1 cellular context compared by ENCODE assay signal in the genomic region with DNA sequence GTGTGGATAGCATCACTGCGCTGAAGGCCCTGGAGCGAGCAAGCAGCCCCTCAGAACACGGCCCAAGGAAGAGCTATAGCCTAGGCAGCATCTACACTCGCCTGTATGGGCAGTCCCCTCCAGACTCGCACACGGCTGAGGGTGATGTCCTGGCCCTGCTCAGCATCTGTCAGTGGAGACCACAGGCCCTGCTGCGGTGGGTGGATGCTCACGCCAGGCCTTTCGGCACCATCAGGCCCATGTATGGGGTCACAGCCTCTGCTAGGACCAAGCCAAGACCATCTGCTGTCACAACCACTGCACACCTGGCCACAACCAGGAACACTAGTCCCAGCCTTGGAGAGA.
TF ChIP-seq lines count a peak whose summit lies in the region.

No MANE protein-coding gene starts in this region.

TF ChIP-seq in A549, 52 proteins besides CTCF, POLR2A, EP300 and RAD21 (continued from another document):
- TF ChIP-seq, protein P1, sequence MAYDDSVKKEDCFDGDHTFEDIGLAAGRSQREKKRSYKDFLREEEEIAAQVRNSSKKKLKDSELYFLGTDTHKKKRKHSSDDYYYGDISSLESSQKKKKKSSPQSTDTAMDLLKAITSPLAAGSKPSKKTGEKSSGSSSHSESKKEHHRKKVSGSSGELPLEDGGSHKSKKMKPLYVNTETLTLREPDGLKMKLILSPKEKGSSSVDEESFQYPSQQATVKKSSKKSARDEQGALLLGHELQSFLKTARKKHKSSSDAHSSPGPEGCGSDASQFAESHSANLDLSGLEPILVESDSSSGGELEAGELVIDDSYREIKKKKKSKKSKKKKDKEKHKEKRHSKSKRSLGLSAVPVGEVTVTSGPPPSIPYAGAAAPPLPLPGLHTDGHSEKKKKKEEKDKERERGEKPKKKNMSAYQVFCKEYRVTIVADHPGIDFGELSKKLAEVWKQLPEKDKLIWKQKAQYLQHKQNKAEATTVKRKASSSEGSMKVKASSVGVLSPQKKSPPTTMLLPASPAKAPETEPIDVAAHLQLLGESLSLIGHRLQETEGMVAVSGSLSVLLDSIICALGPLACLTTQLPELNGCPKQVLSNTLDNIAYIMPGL (CRISPR knock-in tag; IDR thresholded peaks at IDR 0.05; ENCODE audit: borderline replicate concordance), result no peak
- TF ChIP-seq HES2 (IDR thresholded peaks at IDR 0.05), result no peak
- TF ChIP-seq RARB (CRISPR knock-in tag; IDR thresholded peaks at IDR 0.05), result no peak
- TF ChIP-seq ELK1 (IDR thresholded peaks at IDR 0.05; ENCODE audit: low read depth, low read length), result no peak
- TF ChIP-seq JUN (IDR thresholded peaks at IDR 0.05), result no peak
- TF ChIP-seq, protein P2, sequence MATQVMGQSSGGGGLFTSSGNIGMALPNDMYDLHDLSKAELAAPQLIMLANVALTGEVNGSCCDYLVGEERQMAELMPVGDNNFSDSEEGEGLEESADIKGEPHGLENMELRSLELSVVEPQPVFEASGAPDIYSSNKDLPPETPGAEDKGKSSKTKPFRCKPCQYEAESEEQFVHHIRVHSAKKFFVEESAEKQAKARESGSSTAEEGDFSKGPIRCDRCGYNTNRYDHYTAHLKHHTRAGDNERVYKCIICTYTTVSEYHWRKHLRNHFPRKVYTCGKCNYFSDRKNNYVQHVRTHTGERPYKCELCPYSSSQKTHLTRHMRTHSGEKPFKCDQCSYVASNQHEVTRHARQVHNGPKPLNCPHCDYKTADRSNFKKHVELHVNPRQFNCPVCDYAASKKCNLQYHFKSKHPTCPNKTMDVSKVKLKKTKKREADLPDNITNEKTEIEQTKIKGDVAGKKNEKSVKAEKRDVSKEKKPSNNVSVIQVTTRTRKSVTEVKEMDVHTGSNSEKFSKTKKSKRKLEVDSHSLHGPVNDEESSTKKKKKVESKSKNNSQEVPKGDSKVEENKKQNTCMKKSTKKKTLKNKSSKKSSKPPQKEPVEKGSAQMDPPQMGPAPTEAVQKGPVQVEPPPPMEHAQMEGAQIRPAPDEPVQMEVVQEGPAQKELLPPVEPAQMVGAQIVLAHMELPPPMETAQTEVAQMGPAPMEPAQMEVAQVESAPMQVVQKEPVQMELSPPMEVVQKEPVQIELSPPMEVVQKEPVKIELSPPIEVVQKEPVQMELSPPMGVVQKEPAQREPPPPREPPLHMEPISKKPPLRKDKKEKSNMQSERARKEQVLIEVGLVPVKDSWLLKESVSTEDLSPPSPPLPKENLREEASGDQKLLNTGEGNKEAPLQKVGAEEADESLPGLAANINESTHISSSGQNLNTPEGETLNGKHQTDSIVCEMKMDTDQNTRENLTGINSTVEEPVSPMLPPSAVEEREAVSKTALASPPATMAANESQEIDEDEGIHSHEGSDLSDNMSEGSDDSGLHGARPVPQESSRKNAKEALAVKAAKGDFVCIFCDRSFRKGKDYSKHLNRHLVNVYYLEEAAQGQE (IDR thresholded peaks at IDR 0.05), result no peak
- no peak for TF ChIP-seq MAX (IDR thresholded peaks at IDR 0.05)
- TF ChIP-seq EHF (CRISPR knock-in tag; IDR thresholded peaks at IDR 0.05), result no peak
